Comparison of ENCODE assay signal across 1 cellular context in genomic region chr2:222655748-222656543, GRCh38.
A peak's percentile ranks its signal among the peaks of the same experiment; 100 is the strongest.
TF ChIP-seq lines count a peak whose summit lies in the region.

TSS of gene FARSB (minus strand) at chr2:222656092. CDS start at chr2:222656073, 19 bp downstream.

TF ChIP-seq in HepG2, 621 proteins besides CTCF, POLR2A, EP300 and RAD21 (continued from another document and continues in another):
- TF ChIP-seq ZNF576 (CRISPR knock-in tag; IDR thresholded peaks at IDR 0.05) (no peak), IRF2 (CRISPR knock-in tag; IDR thresholded peaks at IDR 0.05) (peak; percentile 8; the same call in 1 of the 2 replicates), HOMEZ (CRISPR knock-in tag; IDR thresholded peaks at IDR 0.05; ENCODE audit: low read depth) (peak; percentile 78), TFE3 (CRISPR knock-in tag; IDR thresholded peaks at IDR 0.05) (peak; percentile 33), GMEB1 (CRISPR knock-in tag; IDR thresholded peaks at IDR 0.05; ENCODE audit: borderline replicate concordance) (peak; percentile 83), ZNF605 (CRISPR knock-in tag; IDR thresholded peaks at IDR 0.05) (peak; percentile 86; the same call in 1 of the 2 replicates), ZNF709 (CRISPR knock-in tag; IDR thresholded peaks at IDR 0.05) (peak; percentile 78; the same call in 1 of the 2 replicates), FOSL2 (CRISPR knock-in tag; IDR thresholded peaks at IDR 0.05) (peak; percentile 40; the same call in 1 of the 2 replicates), CEBPG (CRISPR knock-in tag; IDR thresholded peaks at IDR 0.05) (0 out of 2 replicates have a peak, but pooled peaks have one; percentile 10), GPN1 (CRISPR knock-in tag; IDR thresholded peaks at IDR 0.05; ENCODE audit: borderline replicate concordance) (0 out of 2 replicates have a peak, but pooled peaks have one; percentile 66), RNF219 (CRISPR knock-in tag; IDR thresholded peaks at IDR 0.05) (no peak), ZNF318 (CRISPR knock-in tag; IDR thresholded peaks at IDR 0.05) (peak; percentile 78; the same call in 1 of the 2 replicates), KMT2A (CRISPR knock-in tag; IDR thresholded peaks at IDR 0.05) (peak; percentile 95), ZNF101 (CRISPR knock-in tag; IDR thresholded peaks at IDR 0.05; ENCODE audit: borderline replicate concordance, low read depth) (no peak), MTA3 (CRISPR knock-in tag; IDR thresholded peaks at IDR 0.05) (no peak), MEF2D (CRISPR knock-in tag; IDR thresholded peaks at IDR 0.05) (peak; percentile 64; the same call in 1 of the 2 replicates), ZNF572 (CRISPR knock-in tag; IDR thresholded peaks at IDR 0.05) (peak; percentile 97), SRF (IDR thresholded peaks at IDR 0.05; ENCODE audit: low read depth, low read length) (no peak), HCFC1 (IDR thresholded peaks at IDR 0.05; ENCODE audit: low read depth, low read length) (peak; percentile 52; the same call in 1 of the 2 replicates), GLI4 (CRISPR knock-in tag; IDR thresholded peaks at IDR 0.05; ENCODE audit: borderline replicate concordance) (peak; percentile 55; the same call in 1 of the 2 replicates), AHDC1 (CRISPR knock-in tag; IDR thresholded peaks at IDR 0.05; ENCODE audit: borderline replicate concordance) (no peak)
- TF ChIP-seq, protein P1, sequence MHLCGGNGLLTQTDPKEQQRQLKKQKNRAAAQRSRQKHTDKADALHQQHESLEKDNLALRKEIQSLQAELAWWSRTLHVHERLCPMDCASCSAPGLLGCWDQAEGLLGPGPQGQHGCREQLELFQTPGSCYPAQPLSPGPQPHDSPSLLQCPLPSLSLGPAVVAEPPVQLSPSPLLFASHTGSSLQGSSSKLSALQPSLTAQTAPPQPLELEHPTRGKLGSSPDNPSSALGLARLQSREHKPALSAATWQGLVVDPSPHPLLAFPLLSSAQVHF (CRISPR knock-in tag; IDR thresholded peaks at IDR 0.05) = no peak
- TF ChIP-seq, protein P2, sequence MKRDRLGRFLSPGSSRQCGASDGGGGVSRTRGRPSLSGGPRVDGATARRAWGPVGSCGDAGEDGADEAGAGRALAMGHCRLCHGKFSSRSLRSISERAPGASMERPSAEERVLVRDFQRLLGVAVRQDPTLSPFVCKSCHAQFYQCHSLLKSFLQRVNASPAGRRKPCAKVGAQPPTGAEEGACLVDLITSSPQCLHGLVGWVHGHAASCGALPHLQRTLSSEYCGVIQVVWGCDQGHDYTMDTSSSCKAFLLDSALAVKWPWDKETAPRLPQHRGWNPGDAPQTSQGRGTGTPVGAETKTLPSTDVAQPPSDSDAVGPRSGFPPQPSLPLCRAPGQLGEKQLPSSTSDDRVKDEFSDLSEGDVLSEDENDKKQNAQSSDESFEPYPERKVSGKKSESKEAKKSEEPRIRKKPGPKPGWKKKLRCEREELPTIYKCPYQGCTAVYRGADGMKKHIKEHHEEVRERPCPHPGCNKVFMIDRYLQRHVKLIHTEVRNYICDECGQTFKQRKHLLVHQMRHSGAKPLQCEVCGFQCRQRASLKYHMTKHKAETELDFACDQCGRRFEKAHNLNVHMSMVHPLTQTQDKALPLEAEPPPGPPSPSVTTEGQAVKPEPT (CRISPR knock-in tag; IDR thresholded peaks at IDR 0.05; ENCODE audit: low read depth) = peak; percentile 91; the same call in 1 of the 2 replicates
- TF ChIP-seq, protein P3, sequence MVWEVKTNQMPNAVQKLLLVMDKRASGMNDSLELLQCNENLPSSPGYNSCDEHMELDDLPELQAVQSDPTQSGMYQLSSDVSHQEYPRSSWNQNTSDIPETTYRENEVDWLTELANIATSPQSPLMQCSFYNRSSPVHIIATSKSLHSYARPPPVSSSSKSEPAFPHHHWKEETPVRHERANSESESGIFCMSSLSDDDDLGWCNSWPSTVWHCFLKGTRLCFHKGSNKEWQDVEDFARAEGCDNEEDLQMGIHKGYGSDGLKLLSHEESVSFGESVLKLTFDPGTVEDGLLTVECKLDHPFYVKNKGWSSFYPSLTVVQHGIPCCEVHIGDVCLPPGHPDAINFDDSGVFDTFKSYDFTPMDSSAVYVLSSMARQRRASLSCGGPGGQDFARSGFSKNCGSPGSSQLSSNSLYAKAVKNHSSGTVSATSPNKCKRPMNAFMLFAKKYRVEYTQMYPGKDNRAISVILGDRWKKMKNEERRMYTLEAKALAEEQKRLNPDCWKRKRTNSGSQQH (CRISPR knock-in tag; IDR thresholded peaks at IDR 0.05; ENCODE audit: low read depth) = no peak; the same call in 1 of the 2 replicates
